In the genomic region with DNA sequence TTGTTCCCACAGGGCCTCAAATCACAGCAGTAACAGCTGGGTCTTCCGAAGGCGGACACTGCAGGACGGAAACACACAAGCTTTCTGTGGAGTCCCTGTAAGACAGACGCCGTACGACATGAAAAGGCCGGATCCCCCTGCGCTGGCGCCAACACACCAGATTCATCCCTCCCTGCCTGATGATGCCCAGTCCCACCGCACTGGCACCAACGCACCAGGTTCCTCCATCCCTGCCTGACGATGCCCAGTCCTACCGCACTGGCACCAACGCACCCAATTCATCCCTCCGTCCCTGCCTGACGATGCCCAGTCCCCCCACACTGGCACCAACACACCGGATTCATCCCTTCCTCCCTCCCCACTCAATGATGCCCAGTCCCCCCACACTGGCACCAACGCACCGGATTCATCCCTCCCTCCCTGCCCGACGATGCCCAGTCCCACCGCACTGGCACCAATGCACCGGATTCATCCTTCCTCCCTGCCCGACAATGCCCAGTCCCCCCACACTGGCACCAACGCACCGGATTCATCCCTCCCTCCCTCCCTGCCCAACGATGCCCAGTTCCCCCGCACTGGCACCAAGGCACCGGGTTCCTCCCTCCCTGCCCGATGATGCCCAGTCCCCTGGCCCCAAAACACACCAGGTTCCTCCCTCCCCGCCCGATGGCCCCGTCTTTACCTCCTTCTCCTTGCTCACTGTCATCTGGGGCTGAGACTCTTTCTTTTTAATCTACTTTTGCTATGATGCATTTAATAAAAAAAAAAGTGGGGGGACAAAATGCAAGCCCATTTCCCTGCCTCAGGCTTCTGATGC, we compare ENCODE assay signal across 1 cellular context.
TF ChIP-seq lines count a peak whose summit lies in the region.

No MANE protein-coding gene starts in this region.

TF ChIP-seq in GM23338, 12 proteins besides CTCF, POLR2A, EP300 and RAD21:
- TF ChIP-seq, protein P1, sequence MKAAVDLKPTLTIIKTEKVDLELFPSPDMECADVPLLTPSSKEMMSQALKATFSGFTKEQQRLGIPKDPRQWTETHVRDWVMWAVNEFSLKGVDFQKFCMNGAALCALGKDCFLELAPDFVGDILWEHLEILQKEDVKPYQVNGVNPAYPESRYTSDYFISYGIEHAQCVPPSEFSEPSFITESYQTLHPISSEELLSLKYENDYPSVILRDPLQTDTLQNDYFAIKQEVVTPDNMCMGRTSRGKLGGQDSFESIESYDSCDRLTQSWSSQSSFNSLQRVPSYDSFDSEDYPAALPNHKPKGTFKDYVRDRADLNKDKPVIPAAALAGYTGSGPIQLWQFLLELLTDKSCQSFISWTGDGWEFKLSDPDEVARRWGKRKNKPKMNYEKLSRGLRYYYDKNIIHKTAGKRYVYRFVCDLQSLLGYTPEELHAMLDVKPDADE (IDR thresholded peaks at IDR 0.05) = no peak
- TF ChIP-seq STAT1 (IDR thresholded peaks at IDR 0.05; ENCODE audit: unreplicated experiment) (no peak), JUNB (IDR thresholded peaks at IDR 0.05; ENCODE audit: unreplicated experiment) (no peak), NANOG (IDR thresholded peaks at IDR 0.05; ENCODE audit: borderline replicate concordance) (no peak), POLR2AphosphoS5 (IDR thresholded peaks at IDR 0.05; ENCODE audit: low read depth) (no peak), EZH2 (IDR thresholded peaks at IDR 0.05; ENCODE audit: low read depth, unreplicated experiment) (no peak), ZNF114 (CRISPR knock-in tag; IDR thresholded peaks at IDR 0.05) (no peak), ZNF331 (CRISPR knock-in tag; IDR thresholded peaks at IDR 0.05; ENCODE audit: low read depth) (no peak)
